ENCODE assay signal across 15 cellular contexts in genomic region chr5:3312299-3312698, GRCh38.
"Had no signal": no experiment of that assay in that cellular context is flagged by ENCODE, and none has a peak within 500 bp of the region (broad histone marks: within the 10 kb centered on the region; RNA-seq: fewer than 3 reads in every experiment).

No MANE protein-coding gene starts in this region.

- DNase-seq: cortex of kidney; effector memory CD4-positive, alpha-beta T cell; esophagus squamous epithelium; foreskin fibroblast; kidney glomerular epithelial cell; mucosa of descending colon; naive thymus-derived CD8-positive, alpha-beta T cell; small intestine; stimulated activated CD4-positive, alpha-beta T cell treated with anti-CD3 and anti-CD28 coated beads, Interleukin-12 subunit alpha, Interleukin-12 subunit beta, amount 100 ng/mL, for 4 hours; stimulated activated naive CD4-positive, alpha-beta T cell; stomach; substantia nigra; trophoblast cell had no signal

- H3K36me3 ChIP-seq: esophagus squamous epithelium, right atrium auricular region, stomach had no signal

- H3K4me1 ChIP-seq: right atrium auricular region, stomach had no signal

- H3K27ac ChIP-seq: hepatocyte, right atrium auricular region, stomach had no signal

- FAIRE-seq: small intestine had no signal

- H3K27me3 ChIP-seq: hepatocyte, right atrium auricular region, stomach had no signal

- ATAC-seq: mucosa of descending colon; naive thymus-derived CD8-positive, alpha-beta T cell had no signal

- H3K4me3 ChIP-seq: esophagus squamous epithelium, hepatocyte, mucosa of descending colon, right atrium auricular region, stomach had no signal
